1 cellular context compared by ENCODE assay signal in genomic region chr12:78421011-78421410, GRCh38.
TF ChIP-seq lines count a peak whose summit lies in the region.

No MANE protein-coding gene starts in this region.

TF ChIP-seq in H1, 55 proteins besides CTCF, POLR2A, EP300 and RAD21 (continued from another document):
- TF ChIP-seq CHD7 (IDR thresholded peaks at IDR 0.05; ENCODE audit: insufficient replicate concordance, low read length) (no peak), SAP30 (IDR thresholded peaks at IDR 0.05; ENCODE audit: insufficient read depth, insufficient replicate concordance, low read length) (no peak), BCL11A (IDR thresholded peaks at IDR 0.05; ENCODE audit: low read depth in 2 of 2, low read length in 2 of 2) (no peak), FOSL1 (IDR thresholded peaks at IDR 0.05; ENCODE audit: insufficient read depth, low read depth, low read length) (no peak), SUZ12 (IDR thresholded peaks at IDR 0.05; ENCODE audit: low read length) (no peak), GTF2F1 (IDR thresholded peaks at IDR 0.05; ENCODE audit: borderline replicate concordance, low read depth, low read length) (no peak), SIRT6 (IDR thresholded peaks at IDR 0.05; ENCODE audit: low read length) (no peak), MAX (IDR thresholded peaks at IDR 0.05) (no peak), KDM4A (IDR thresholded peaks at IDR 0.05; ENCODE audit: low read depth, low read length, severe bottlenecking) (no peak), TAF1 (IDR thresholded peaks at IDR 0.05; ENCODE audit: low read depth, low read length) (no peak), SIX5 (IDR thresholded peaks at IDR 0.05; ENCODE audit: low read depth, low read length) (no peak), JUND (IDR thresholded peaks at IDR 0.05; ENCODE audit: low read length) (no peak), USF2 (IDR thresholded peaks at IDR 0.05; ENCODE audit: low read length) (no peak), POU5F1 (IDR thresholded peaks at IDR 0.05; ENCODE audit: low read depth, low read length) (no peak), SIN3A (conservative IDR thresholded peaks at IDR 0.05 in 1 of 2, IDR thresholded peaks at IDR 0.05 in 1 of 2; ENCODE audit: low read depth in 1 of 2, low read length in 2 of 2) (no peak)
TF ChIP-seq in H1: peak in this region for 0.
